In genomic region chr14:104078031-104078455, GRCh38 we compare ENCODE assay signal across 8 cellular contexts. TPM values are rescaled to one million over a fixed set of nuclear protein-coding genes. Genes with fewer than 3 reads are reported as not detected.
A peak's percentile ranks its signal among the peaks of the same experiment; 100 is the strongest.
DNase-seq lines count a peak whose midpoint lies in the region; ATAC-seq and TF ChIP-seq lines count a peak whose summit lies in the region.

No MANE protein-coding gene starts in this region.

- H3K9me3 Mint-ChIP-seq in neural crest cell = peaks cover 7% of the 10 kb centered on the region

- peaks cover 22% of the 10 kb centered on the region for H3K27me3 Mint-ChIP-seq in neural crest cell (ENCODE audit: low read depth)

- H3K36me3 Mint-ChIP-seq in neural crest cell (ENCODE audit: low read depth) = no peaks in the 10 kb centered on the region

- no peak overlapping the region for H3K27ac Mint-ChIP-seq in neural crest cell (ENCODE audit: unreplicated experiment)

- H3K4me3 Mint-ChIP-seq in neural crest cell = no peak overlapping the region

- TF ChIP-seq CTCF in fibroblast of mammary gland (conservative IDR thresholded peaks at IDR 0.05; ENCODE audit: control insufficient read depth, insufficient read depth, low read depth, low read length) (peak; percentile 100), neural crest cell (conservative IDR thresholded peaks at IDR 0.05) (peak; percentile 99)

- peaks cover 5% of the 10 kb centered on the region for H3K4me1 Mint-ChIP-seq in neural crest cell

- peak; percentile 93 for ATAC-seq in GM21723 (IDR thresholded peaks at IDR 0.05; ENCODE audit: unreplicated experiment)

- no peak overlapping the region for H3K4me3 ChIP-seq in fibroblast of mammary gland (ENCODE audit: control insufficient read depth, low read depth, low read length)

- peak; percentile 65 for DNase-seq in DMS153 (lab: John Stamatoyannopoulos, UW)
- peak; percentile 88 for DNase-seq in LoVo (ENCODE audit: low spot score)
- DNase-seq in RKO (ENCODE audit: low spot score) = peak; percentile 93
- DNase-seq in activated T-cell treated with anti-CD3 and anti-CD28 coated beads, Interleukin-2, amount 50 U/mL, for 48 hours = peak; percentile 90 to 91
- DNase-seq in fibroblast of mammary gland (ENCODE audit: low read depth) = peak; percentile 79
- DNase-seq in neural crest cell (ENCODE audit: low read depth, low spot score) = peak; percentile 89
- DNase-seq in stromal cell of bone marrow (ENCODE audit: low read depth) = peak; percentile 65

RNA-seq across cellular contexts. Expression of gene ASPG, which starts 7.5 kb away (rescaled TPM):
- total RNA-seq in neural crest cell = not detected in 2 replicates
